8 cellular contexts compared by ENCODE assay signal in genomic region chr1:89996415-89997110, GRCh38. TPM values are rescaled to one million over a fixed set of nuclear protein-coding genes. Genes with fewer than 3 reads are reported as not detected.
DNase-seq lines count a peak whose midpoint lies in the region; ATAC-seq and TF ChIP-seq lines count a peak whose summit lies in the region.

No MANE protein-coding gene starts in this region.

- peaks cover 17% of the 10 kb centered on the region for H3K36me3 Mint-ChIP-seq in activated T-cell treated with anti-CD3 and anti-CD28 coated beads, Interleukin-2, amount 50 U/mL, for 4 hours (ENCODE audit: insufficient read depth)

- peak overlapping the region; percentile 97 for H3K4me3 Mint-ChIP-seq in activated T-cell treated with anti-CD3 and anti-CD28 coated beads, Interleukin-2, amount 50 U/mL, for 4 hours

- no peaks in the 10 kb centered on the region for H3K27me3 ChIP-seq in ascending aorta
- no peaks in the 10 kb centered on the region for H3K27me3 ChIP-seq in right lobe of liver
- no peaks in the 10 kb centered on the region for H3K27me3 ChIP-seq in tibial nerve

- TF ChIP-seq EP300 in tibial nerve (IDR thresholded peaks at IDR 0.05), result no peak

- H3K27ac ChIP-seq in ascending aorta (no peak overlapping the region), right lobe of liver (peak overlapping the region in 2 of 3 donors; percentile 98), tibial nerve (peak overlapping the region in 2 of 4 donors; percentile 96 to 99)

- 30% methylated on average over 9 of the region's 9 CpGs for WGBS in right lobe of liver (ENCODE audit: insufficient coverage, low coverage, low lambda C conversion rate, missing lambda C conversion rate)
- WGBS in tibial nerve, 2 donors, result 43 to 55% methylated on average over 9 of the region's 9 CpGs

- peak overlapping the region; percentile 71 to 93 for H3K4me3 ChIP-seq in ascending aorta
- H3K4me3 ChIP-seq in right lobe of liver, result peak overlapping the region; percentile 81 to 94 (median 92)
- peak overlapping the region; percentile 7 to 77 (median 74) for H3K4me3 ChIP-seq in tibial nerve

- TF ChIP-seq POLR2A in right lobe of liver (IDR thresholded peaks at IDR 0.05) (no peak), tibial nerve (IDR thresholded peaks at IDR 0.05) (no peak)

- peaks cover 0 to 17% of the 10 kb centered on the region in 2 donors for H3K4me1 ChIP-seq in ascending aorta
- peaks cover 0 to 38% (median 10%) of the 10 kb centered on the region in 4 donors for H3K4me1 ChIP-seq in right lobe of liver
- H3K4me1 ChIP-seq in tibial nerve, result peaks cover 0 to 44% (median 19%) of the 10 kb centered on the region in 4 donors

- no peaks in the 10 kb centered on the region for H3K9me3 Mint-ChIP-seq in activated T-cell treated with anti-CD3 and anti-CD28 coated beads, Interleukin-2, amount 50 U/mL, for 4 hours

- no peaks in the 10 kb centered on the region for H3K9me3 ChIP-seq in ascending aorta
- H3K9me3 ChIP-seq in right lobe of liver, result no peaks in the 10 kb centered on the region
- no peaks in the 10 kb centered on the region for H3K9me3 ChIP-seq in tibial nerve

- H3K36me3 ChIP-seq in ascending aorta (no peaks in the 10 kb centered on the region), right lobe of liver (no peaks in the 10 kb centered on the region), tibial nerve (peaks cover 0 to 9% (median 0%) of the 10 kb centered on the region in 3 donors)

- H3K27me3 Mint-ChIP-seq in activated T-cell treated with anti-CD3 and anti-CD28 coated beads, Interleukin-2, amount 50 U/mL, for 4 hours (ENCODE audit: low read depth), result no peaks in the 10 kb centered on the region

- no peak for ATAC-seq in activated T-cell treated with anti-CD3 and anti-CD28 coated beads, Interleukin-2, amount 50 U/mL, for 4 hours
- ATAC-seq in right lobe of liver (peak in 3 of 4 donors; percentile 9 to 28 (median 9)), HG02938 (IDR thresholded peaks at IDR 0.05; ENCODE audit: unreplicated experiment) (no peak), GM18873 (IDR thresholded peaks at IDR 0.05; ENCODE audit: low FRiP score, unreplicated experiment) (no peak)

- no peak for TF ChIP-seq CTCF in ascending aorta (IDR thresholded peaks at IDR 0.05)
- no peak for TF ChIP-seq CTCF in right lobe of liver (IDR thresholded peaks at IDR 0.05)
- no peak for TF ChIP-seq CTCF in tibial nerve (IDR thresholded peaks at IDR 0.05)

- intact Hi-C loops in ascending aorta (cut with DNase I) (loop anchor here (5.0 to 10.0 kb wide), 4 partner anchors 278 to 1314 kb away; partner anchors contain the start of genes LRRC8C and PKN2), right lobe of liver (cut with DNase I) (no loop called here)

- no peak for DNase-seq in activated T-cell treated with anti-CD3 and anti-CD28 coated beads, Interleukin-2, amount 50 U/mL, for 4 hours
- no peak for DNase-seq in activated T-cell treated with anti-CD3 and anti-CD28 coated beads, Interleukin-2, amount 50 U/mL, for 1 hour
- DNase-seq in ascending aorta (ENCODE audit: low spot score in 2 of 2), result no peak
- DNase-seq in right lobe of liver, result peak in 1 of 3 donors; percentile 64
- DNase-seq in tibial nerve (ENCODE audit: low spot score in 2 of 2), result no peak
- no peak for DNase-seq in GF-D8 (lab: John Stamatoyannopoulos, UW)

- H3K4me1 Mint-ChIP-seq in activated T-cell treated with anti-CD3 and anti-CD28 coated beads, Interleukin-2, amount 50 U/mL, for 4 hours (ENCODE audit: low read depth), result peaks cover 43% of the 10 kb centered on the region

RNA-seq across cellular contexts. Expression of gene ZNF326, which starts 1.7 kb away (rescaled TPM):
- total RNA-seq in activated T-cell treated with anti-CD3 and anti-CD28 coated beads, Interleukin-2, amount 50 U/mL, for 4 hours, result 10 to 100 TPM; 30.0 to 32.0 (median 31.2) TPM
- total RNA-seq in ascending aorta, result 0.75 TPM
- 10 to 100 TPM in 5 of 6 experiments, 1 to 10 TPM in 1; 9.5 to 13.8 (median 10.5) TPM for total RNA-seq in right lobe of liver
- total RNA-seq in tibial nerve, result 10 to 100 TPM; 16.5 to 27.4 (median 24.2) TPM

Comparison
In these comparisons a context has a peak if more than half of its experiments do, and no peak if none do; other contexts are left out.
1. ATAC-seq: peak in right lobe of liver (3 of 4); none in activated T-cell treated with anti-CD3 and anti-CD28 coated beads, Interleukin-2, amount 50 U/mL, for 4 hours (0 of 2), HG02938 (single experiment) and GM18873 (single experiment).
2. H3K27ac ChIP-seq: peak in right lobe of liver (2 of 3); none in ascending aorta (0 of 2).
3. Peak in every context shown above with its lines, with median percentiles within 50 percentile points of each other: H3K4me3 ChIP-seq.